ENCODE assay signal across 30 cellular contexts in the genomic region with DNA sequence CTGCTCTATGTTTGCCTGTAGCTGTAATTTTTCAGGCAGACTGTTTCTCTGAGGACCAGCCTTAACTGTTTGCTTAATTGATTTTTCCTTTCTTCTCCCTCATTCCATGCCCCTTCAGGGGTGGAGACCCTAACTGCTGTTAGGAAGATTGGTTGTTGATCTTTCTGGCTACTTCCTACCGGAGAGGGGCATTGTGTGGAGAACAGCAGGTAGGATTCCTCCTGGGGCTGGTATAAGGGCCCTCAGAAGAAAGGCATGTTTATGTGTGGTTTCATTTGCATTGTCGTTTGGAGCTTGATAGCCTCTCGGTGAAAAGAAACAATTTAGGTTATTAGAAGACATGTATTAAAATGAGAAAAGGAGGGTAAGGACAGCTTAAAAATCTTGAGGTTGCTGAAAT. TPM values are rescaled to one million over a fixed set of nuclear protein-coding genes. Genes with fewer than 3 reads are reported as not detected.
DNase-seq lines count a peak whose midpoint lies in the region; ATAC-seq and TF ChIP-seq lines count a peak whose summit lies in the region.
"Had no signal": no experiment of that assay in that cellular context is flagged by ENCODE, and none has a peak within 500 bp of the region (broad histone marks: within the 10 kb centered on the region; RNA-seq: fewer than 3 reads in every experiment).

No MANE protein-coding gene starts in this region.

- intact Hi-C loops in prostate gland (cut with DNase I), result no loop called here

- H3K27me3 ChIP-seq in HUES6 (ENCODE audit: control insufficient read depth, insufficient read depth, low read length) (no peaks in the 10 kb centered on the region), right atrium auricular region (no peaks in the 10 kb centered on the region), prostate gland (replicated peaks; ENCODE audit: insufficient read depth) (peaks cover 2% of the 10 kb centered on the region)
- H3K27me3 ChIP-seq: SJCRH30, upper lobe of right lung had no signal

- 45% methylated on average over 3 of the region's 3 CpGs for WGBS in prostate gland

- H3K9ac ChIP-seq in HUES6 (ENCODE audit: low read length), result no peak overlapping the region

- no peak for TF ChIP-seq POLR2A in prostate gland (IDR thresholded peaks at IDR 0.05)

- H3K27ac ChIP-seq in HUES6 (ENCODE audit: low read depth, low read length) (no peak overlapping the region), right atrium auricular region (no peak overlapping the region), prostate gland (no peak overlapping the region)
- H3K27ac ChIP-seq: HL-60, PC-9, SJCRH30, upper lobe of right lung had no signal

- peaks cover 3% of the 10 kb centered on the region for H3K27me3 Mint-ChIP-seq in glutamatergic neuron (ENCODE audit: unreplicated experiment)
- H3K27me3 Mint-ChIP-seq: activated naive CD4-positive, alpha-beta T cell treated with anti-CD3 and anti-CD28 coated beads, Interleukin-2, amount 10 ng/mL, durations not matched to agents 7 days and 5 days; dendritic cell treated with granulocyte-macrophage colony-stimulating factor and Interleukin-4, amounts not matched to agents 40 ng/mL and 50 ng/mL, for 4 days had no signal

- no peak for ATAC-seq in GM19035 (IDR thresholded peaks at IDR 0.05; ENCODE audit: unreplicated experiment)
- ATAC-seq: upper lobe of right lung had no signal

- H3K4me1 Mint-ChIP-seq in glutamatergic neuron (ENCODE audit: low read depth, unreplicated experiment), result peaks cover 6% of the 10 kb centered on the region
- H3K4me1 Mint-ChIP-seq: activated naive CD4-positive, alpha-beta T cell treated with anti-CD3 and anti-CD28 coated beads, Interleukin-2, amount 10 ng/mL, durations not matched to agents 7 days and 5 days; CD8-positive, alpha-beta memory T cell; memory B cell; T-cell had no signal

- peaks cover 4% of the 10 kb centered on the region for H3K36me3 Mint-ChIP-seq in glutamatergic neuron (ENCODE audit: unreplicated experiment)
- H3K36me3 Mint-ChIP-seq: activated naive CD4-positive, alpha-beta T cell treated with anti-CD3 and anti-CD28 coated beads, Interleukin-2, amount 10 ng/mL, durations not matched to agents 7 days and 5 days; CD8-positive, alpha-beta memory T cell; memory B cell; T-cell had no signal

- H3K4me3 Mint-ChIP-seq in glutamatergic neuron (ENCODE audit: unreplicated experiment), result peak overlapping the region; percentile 3
- H3K4me3 Mint-ChIP-seq: activated naive CD4-positive, alpha-beta T cell treated with anti-CD3 and anti-CD28 coated beads, Interleukin-2, amount 10 ng/mL, durations not matched to agents 7 days and 5 days; activated T-cell treated with anti-CD3 and anti-CD28 coated beads, Interleukin-2, amount 50 U/mL, for 4 hours; CD8-positive, alpha-beta memory T cell; dendritic cell treated with granulocyte-macrophage colony-stimulating factor and Interleukin-4, amounts not matched to agents 40 ng/mL and 50 ng/mL, for 4 days; memory B cell; T-cell had no signal

- H3K27ac Mint-ChIP-seq in glutamatergic neuron (ENCODE audit: unreplicated experiment), result no peak overlapping the region
- H3K27ac Mint-ChIP-seq: activated naive CD4-positive, alpha-beta T cell treated with anti-CD3 and anti-CD28 coated beads, Interleukin-2, amount 10 ng/mL, durations not matched to agents 7 days and 5 days; CD8-positive, alpha-beta memory T cell; dendritic cell treated with granulocyte-macrophage colony-stimulating factor and Interleukin-4, amounts not matched to agents 40 ng/mL and 50 ng/mL, for 4 days; memory B cell; T-cell had no signal

- DNase-seq in NCI-H1105 treated with DMSO at 0.1 percent for 48 hours (lab: John Stamatoyannopoulos, UW), result peak; percentile 91
- DNase-seq in NCI-H1105 (lab: John Stamatoyannopoulos, UW), result no peak
- DNase-seq in NCI-H2107 (lab: John Stamatoyannopoulos, UW), result peak; percentile 2
- DNase-seq in glutamatergic neuron, result no peak
- DNase-seq in right atrium auricular region (ENCODE audit: low spot score), result no peak
- no peak for DNase-seq in prostate gland (ENCODE audit: low spot score)
- DNase-seq: 8988T; activated CD8-positive, alpha-beta memory T cell treated with anti-CD3 and anti-CD28 coated beads for 24 hours; activated naive CD4-positive, alpha-beta T cell treated with anti-CD3 and anti-CD28 coated beads, Interleukin-2, amount 10 ng/mL, durations not matched to agents 7 days and 5 days; activated T-cell treated with anti-CD3 and anti-CD28 coated beads, Interleukin-2, amount 50 U/mL, for 4 hours; AML-193; anterior cingulate cortex; DMS53; IMR-90; NCI-H2171; PC-9; SJCRH30; T-cell; upper lobe of right lung had no signal

- H3K4me1 ChIP-seq in HUES6 (ENCODE audit: control insufficient read depth, insufficient read depth, low read length), result peaks cover 10% of the 10 kb centered on the region; the same call in 1 of the 2 replicates
- H3K4me1 ChIP-seq in right atrium auricular region, result no peaks in the 10 kb centered on the region
- H3K4me1 ChIP-seq in prostate gland (replicated peaks), result no peaks in the 10 kb centered on the region
- H3K4me1 ChIP-seq: SJCRH30, upper lobe of right lung had no signal

- H3K4me3 ChIP-seq in HUES6 (ENCODE audit: low read depth, low read length) (0 out of 2 replicates have a peak overlapping the region, but pooled peaks have one; percentile 13), right atrium auricular region (no peak overlapping the region), prostate gland (no peak overlapping the region)
- H3K4me3 ChIP-seq: PC-9, SJCRH30, upper lobe of right lung had no signal

- H3K36me3 ChIP-seq in HUES6 (ENCODE audit: control insufficient read depth, insufficient read depth, low read length) (no peaks in the 10 kb centered on the region), right atrium auricular region (no peaks in the 10 kb centered on the region), prostate gland (no peaks in the 10 kb centered on the region)
- H3K36me3 ChIP-seq: SJCRH30, upper lobe of right lung had no signal

- TF ChIP-seq CTCF in glutamatergic neuron (IDR thresholded peaks at IDR 0.05; ENCODE audit: partially characterized antibody, unreplicated experiment), result no peak
- no peak for TF ChIP-seq CTCF in right atrium auricular region (IDR thresholded peaks at IDR 0.05)
- TF ChIP-seq CTCF in prostate gland (IDR thresholded peaks at IDR 0.05), result no peak

- H3K9me3 ChIP-seq in HUES6 (ENCODE audit: control insufficient read depth, insufficient read depth, low read depth, low read length) (peaks cover 17% of the 10 kb centered on the region), right atrium auricular region (peaks cover 0 to 5% of the 10 kb centered on the region in 2 donors), prostate gland (no peaks in the 10 kb centered on the region)
- H3K9me3 ChIP-seq: SJCRH30, upper lobe of right lung had no signal

- no peaks in the 10 kb centered on the region for H3K9me3 Mint-ChIP-seq in glutamatergic neuron (ENCODE audit: unreplicated experiment)
- H3K9me3 Mint-ChIP-seq: activated naive CD4-positive, alpha-beta T cell treated with anti-CD3 and anti-CD28 coated beads, Interleukin-2, amount 10 ng/mL, durations not matched to agents 7 days and 5 days; activated T-cell treated with anti-CD3 and anti-CD28 coated beads, Interleukin-2, amount 50 U/mL, for 4 hours; dendritic cell treated with granulocyte-macrophage colony-stimulating factor and Interleukin-4, amounts not matched to agents 40 ng/mL and 50 ng/mL, for 4 days; memory B cell had no signal

RNA-seq across cellular contexts. Expression of a gene that starts 57.0 kb away (rescaled TPM):
- total RNA-seq in glutamatergic neuron (ENCODE audit: unreplicated experiment), result not detected
- total RNA-seq in right atrium auricular region, result not detected
- 1 to 10 TPM in 1 of 2 donors, not detected in 1; 1.4 TPM for total RNA-seq in prostate gland
- total RNA-seq: activated T-cell treated with anti-CD3 and anti-CD28 coated beads, Interleukin-2, amount 50 U/mL, for 4 hours; CD8-positive, alpha-beta memory T cell; fibroblast of lung; H4; IMR-90; MCF 10A; myocyte; omental fat pad; PC-9; SJCRH30; T-cell; upper lobe of right lung had no signal

Comparison
In these comparisons a context has a peak if more than half of its experiments do, and no peak if none do; other contexts are left out.
1. DNase-seq: peak in NCI-H1105 treated with DMSO at 0.1 percent for 48 hours (single experiment) and NCI-H2107 (single experiment); none in NCI-H1105 (single experiment), glutamatergic neuron (single experiment), right atrium auricular region (single experiment) and prostate gland (single experiment).